8 cellular contexts compared by ENCODE assay signal in genomic region chr2:96773922-96774321, GRCh38. TPM values are rescaled to one million over a fixed set of nuclear protein-coding genes. Genes with fewer than 3 reads are reported as not detected.
DNase-seq lines count a peak whose midpoint lies in the region; ATAC-seq and TF ChIP-seq lines count a peak whose summit lies in the region.

No MANE protein-coding gene starts in this region.

- 53% methylated on average over 7 of the region's 7 CpGs for WGBS in right lobe of liver (ENCODE audit: insufficient coverage, low coverage, low lambda C conversion rate, missing lambda C conversion rate)

- no peaks in the 10 kb centered on the region for H3K9me2 ChIP-seq in Karpas-422 (replicated peaks; ENCODE audit: insufficient read depth, low read length)

- CTCF ChIA-PET in activated CD8-positive, alpha-beta T cell treated with anti-CD3 and anti-CD28 coated beads for 36 hours (lab: Charles Lee): interaction anchor here (0.9 to 3.8 kb wide), 7 partner anchors 11 to 177 kb away, joined by 3 to 62 read pairs (median 6); partner anchors contain the start of genes ANKRD39 and CNNM4

- H3K9me3 ChIP-seq in Karpas-422 (ENCODE audit: low read length) (no peaks in the 10 kb centered on the region), right lobe of liver (no peaks in the 10 kb centered on the region)

- H3K27ac Mint-ChIP-seq in activated CD8-positive, alpha-beta T cell treated with anti-CD3 and anti-CD28 coated beads for 36 hours: peak overlapping the region; percentile 85
- H3K27ac Mint-ChIP-seq in chondrocyte (ENCODE audit: unreplicated experiment): no peak overlapping the region

- H3K27me3 ChIP-seq in Karpas-422 (ENCODE audit: low read length) (no peaks in the 10 kb centered on the region), right lobe of liver (no peaks in the 10 kb centered on the region)

- H3K4me1 Mint-ChIP-seq in activated CD8-positive, alpha-beta T cell treated with anti-CD3 and anti-CD28 coated beads for 36 hours (ENCODE audit: low read depth): peaks cover 23% of the 10 kb centered on the region
- H3K4me1 Mint-ChIP-seq in chondrocyte (ENCODE audit: low read depth): peaks cover 3% of the 10 kb centered on the region

- H3K9me3 Mint-ChIP-seq in activated CD8-positive, alpha-beta T cell treated with anti-CD3 and anti-CD28 coated beads for 36 hours: peaks cover 2% of the 10 kb centered on the region
- H3K9me3 Mint-ChIP-seq in chondrocyte (ENCODE audit: low read depth): no peaks in the 10 kb centered on the region

- DNase-seq in DMS53 treated with DMSO at 0.1 percent for 48 hours (lab: John Stamatoyannopoulos, UW; ENCODE audit: unreplicated experiment): peak; percentile 57
- DNase-seq in Karpas-422: peak; percentile 86
- DNase-seq in activated CD8-positive, alpha-beta T cell treated with anti-CD3 and anti-CD28 coated beads for 36 hours: peak; percentile 55
- DNase-seq in right lobe of liver: no peak
- DNase-seq in GM13976 (ENCODE audit: low spot score): no peak
- no peak for DNase-seq in chondrocyte (ENCODE audit: low spot score)
- DNase-seq in AG08396 (ENCODE audit: low spot score): no peak

- H3K4me2 ChIP-seq in Karpas-422 (ENCODE audit: low read depth, low read length, poor library complexity, severe bottlenecking): peak overlapping the region; percentile 90

- 0 out of 2 replicates have a peak, but pooled peaks cover 7% of the 10 kb centered on the region for H3K79me2 ChIP-seq in Karpas-422 (ENCODE audit: low read length)

- intact Hi-C loops in activated CD8-positive, alpha-beta T cell treated with anti-CD3 and anti-CD28 coated beads for 36 hours (cut with micrococcal nuclease): no loop called here
- intact Hi-C loops in right lobe of liver (cut with DNase I): no loop called here

- H3K4me3 Mint-ChIP-seq in activated CD8-positive, alpha-beta T cell treated with anti-CD3 and anti-CD28 coated beads for 36 hours: peak overlapping the region; percentile 69
- no peak overlapping the region for H3K4me3 Mint-ChIP-seq in chondrocyte (ENCODE audit: unreplicated experiment)

- peaks cover 31% of the 10 kb centered on the region for H3K4me1 ChIP-seq in Karpas-422 (ENCODE audit: low read length)
- peaks cover 0 to 15% (median 0%) of the 10 kb centered on the region in 4 donors for H3K4me1 ChIP-seq in right lobe of liver

- H4K20me1 ChIP-seq in Karpas-422 (ENCODE audit: insufficient read depth, low read depth, low read length): no peaks in the 10 kb centered on the region

- H3K9ac ChIP-seq in Karpas-422 (ENCODE audit: low read length): peak overlapping the region; percentile 72

- in situ Hi-C loops in GM13976 (cut with MboI; ENCODE audit: low sequenced_read_pairs, unreplicated experiment): no loop called here

- H3K36me3 Mint-ChIP-seq in activated CD8-positive, alpha-beta T cell treated with anti-CD3 and anti-CD28 coated beads for 36 hours (ENCODE audit: low read depth): no peaks in the 10 kb centered on the region
- H3K36me3 Mint-ChIP-seq in chondrocyte (ENCODE audit: low read depth): no peaks in the 10 kb centered on the region

- H3K4me3 ChIP-seq in Karpas-422 (ENCODE audit: low read length) (peak overlapping the region; percentile 74), right lobe of liver (peak overlapping the region; percentile 16 to 27 (median 18))

- no peak for TF ChIP-seq CTCF in activated CD8-positive, alpha-beta T cell treated with anti-CD3 and anti-CD28 coated beads for 36 hours (IDR thresholded peaks at IDR 0.05)
- no peak for TF ChIP-seq CTCF in right lobe of liver (IDR thresholded peaks at IDR 0.05)
- TF ChIP-seq CTCF in GM13976 (IDR thresholded peaks at IDR 0.05; ENCODE audit: borderline replicate concordance, control extremely low read depth, extremely low read depth, insufficient read depth, missing control alignments): no peak
- TF ChIP-seq CTCF in chondrocyte (IDR thresholded peaks at IDR 0.05): no peak

- ATAC-seq in activated CD8-positive, alpha-beta T cell treated with anti-CD3 and anti-CD28 coated beads for 36 hours: peak; percentile 76
- ATAC-seq in right lobe of liver: peak; percentile 14 to 54 (median 32)
- ATAC-seq in HG03520 (IDR thresholded peaks at IDR 0.05; ENCODE audit: unreplicated experiment): no peak

- H3K27me3 Mint-ChIP-seq in activated CD8-positive, alpha-beta T cell treated with anti-CD3 and anti-CD28 coated beads for 36 hours: no peaks in the 10 kb centered on the region
- no peaks in the 10 kb centered on the region for H3K27me3 Mint-ChIP-seq in chondrocyte (ENCODE audit: low read depth)

- no peak for TF ChIP-seq POLR2A in right lobe of liver (IDR thresholded peaks at IDR 0.05)

- peak overlapping the region; percentile 96 for H2AFZ ChIP-seq in Karpas-422 (ENCODE audit: low read length)

- no peaks in the 10 kb centered on the region for H3K36me3 ChIP-seq in Karpas-422 (ENCODE audit: insufficient read depth, low read length)
- H3K36me3 ChIP-seq in right lobe of liver: no peaks in the 10 kb centered on the region

- H3K27ac ChIP-seq in Karpas-422 (ENCODE audit: low read length) (peak overlapping the region; percentile 65), right lobe of liver (no peak overlapping the region)

- POLR2A ChIA-PET in activated CD8-positive, alpha-beta T cell treated with anti-CD3 and anti-CD28 coated beads for 36 hours (lab: Charles Lee): interaction anchor here (1.2 to 2.0 kb wide), 3 partner anchors 9 to 13 kb away, joined by 3 to 13 read pairs (median 4); partner anchors contain the start of gene CNNM4

RNA-seq across cellular contexts. Expression of gene CNNM4, which starts 13.2 kb away (rescaled TPM):
- total RNA-seq in Karpas-422 (2014; rRNA removed; shearing (Covaris generic); ENCODE audit: low replicate concordance): 5.6 and 6.4 TPM in 2 replicates
- 1 to 10 TPM; 5.1 to 5.8 TPM for total RNA-seq in activated CD8-positive, alpha-beta T cell treated with anti-CD3 and anti-CD28 coated beads for 36 hours
- total RNA-seq in right lobe of liver: 1 to 10 TPM; 2.3 to 4.9 (median 3.7) TPM
- total RNA-seq in chondrocyte: 7.6 to 8.3 TPM (median 7.7 TPM) in 3 replicates

RNA-seq across cellular contexts. Expression of gene LMAN2L, which starts 34.1 kb away (rescaled TPM):
- total RNA-seq in Karpas-422 (2014; rRNA removed; shearing (Covaris generic); ENCODE audit: low replicate concordance): 6.3 and 23.5 TPM in 2 replicates
- 1 to 10 TPM; 4.4 to 6.1 TPM for total RNA-seq in activated CD8-positive, alpha-beta T cell treated with anti-CD3 and anti-CD28 coated beads for 36 hours
- total RNA-seq in right lobe of liver (10 to 100 TPM in 3 of 6 experiments, 1 to 10 TPM in 3; 5.5 to 17.8 (median 11.3) TPM), chondrocyte (15.3 to 25.4 TPM (median 15.9 TPM) in 3 replicates)

RNA-seq across cellular contexts. Expression of gene CNNM3, which starts 42.1 kb away (rescaled TPM):
- total RNA-seq in Karpas-422 (2014; rRNA removed; shearing (Covaris generic); ENCODE audit: low replicate concordance): 7.0 and 7.9 TPM in 2 replicates
- total RNA-seq in activated CD8-positive, alpha-beta T cell treated with anti-CD3 and anti-CD28 coated beads for 36 hours: 10 to 100 TPM; 15.8 to 19.3 TPM
- total RNA-seq in right lobe of liver (10 to 100 TPM; 11.5 to 37.6 (median 21.6) TPM), chondrocyte (10.2 to 14.0 TPM (median 10.4 TPM) in 3 replicates)

Comparison
In these comparisons a context has a peak if more than half of its experiments do, and no peak if none do; other contexts are left out.
1. DNase-seq: peak in DMS53 treated with DMSO at 0.1 percent for 48 hours (single experiment), Karpas-422 (single experiment) and activated CD8-positive, alpha-beta T cell treated with anti-CD3 and anti-CD28 coated beads for 36 hours (single experiment); none in right lobe of liver (0 of 3), GM13976 (single experiment), chondrocyte (single experiment) and AG08396 (single experiment).